ENCODE assay signal across 13 cellular contexts in genomic region chr21:44006656-44007055, GRCh38. TPM values are rescaled to one million over a fixed set of nuclear protein-coding genes. Genes with fewer than 3 reads are reported as not detected.
DNase-seq lines count a peak whose midpoint lies in the region; ATAC-seq and TF ChIP-seq lines count a peak whose summit lies in the region.
"Had no signal": no experiment of that assay in that cellular context is flagged by ENCODE, and none has a peak within 500 bp of the region (broad histone marks: within the 10 kb centered on the region; RNA-seq: fewer than 3 reads in every experiment).

No MANE protein-coding gene starts in this region.

- H3K4me3 ChIP-seq in mammary epithelial cell (replicated peaks in 1 of 3; ENCODE audit: insufficient read depth in 1 of 3, low read depth in 2 of 3, low read length in 3 of 3) (no peak overlapping the region), stomach (no peak overlapping the region), WERI-Rb-1 (ENCODE audit: low read depth, low read length) (no peak overlapping the region)

- no peak for TF ChIP-seq EP300 in stomach (IDR thresholded peaks at IDR 0.05)

- H3K27me3 ChIP-seq in mammary epithelial cell (ENCODE audit: insufficient read depth, low read length) (no peaks in the 10 kb centered on the region), stomach (no peaks in the 10 kb centered on the region), WERI-Rb-1 (ENCODE audit: insufficient read depth, low read depth, severe bottlenecking) (no peaks in the 10 kb centered on the region)

- H3K9me3 ChIP-seq in mammary epithelial cell (replicated peaks; ENCODE audit: insufficient read depth, low read length) (no peaks in the 10 kb centered on the region), stomach (no peaks in the 10 kb centered on the region), WERI-Rb-1 (ENCODE audit: severe bottlenecking) (no peaks in the 10 kb centered on the region)

- DNase-seq in EH (ENCODE audit: low read depth): peak; percentile 74
- no peak for DNase-seq in mammary epithelial cell
- DNase-seq in islet precursor cell: peak; percentile 71
- no peak for DNase-seq in stomach
- no peak for DNase-seq in iPS-NIHi11 (ENCODE audit: low spot score)
- DNase-seq in WERI-Rb-1: no peak
- no peak for DNase-seq in COR-L47 (lab: John Stamatoyannopoulos, UW)
- DNase-seq: activated CD4-positive, alpha-beta T cell treated with anti-CD3 and anti-CD28 coated beads for 48 hours; effector memory CD8-positive, alpha-beta T cell; naive thymus-derived CD4-positive, alpha-beta T cell; NCI-H1436; stimulated activated naive CD4-positive, alpha-beta T cell treated with Interleukin-2 at 50 U/mL for 16 hours had no signal

- dilution Hi-C loops in mammary epithelial cell (cut with HindIII; ENCODE audit: low sequenced_read_pairs): no loop called here

- intact Hi-C loops in mammary epithelial cell (cut with micrococcal nuclease): no loop called here
- intact Hi-C loops in stomach (cut with DNase I; ENCODE audit: low total_unique reads): no loop called here

- TF ChIP-seq POLR2A in stomach (IDR thresholded peaks at IDR 0.05): no peak

- no peak for TF ChIP-seq CTCF in mammary epithelial cell (conservative IDR thresholded peaks at IDR 0.05 in 1 of 2, IDR thresholded peaks at IDR 0.05 in 1 of 2; ENCODE audit: extremely low read depth in 1 of 2, insufficient read depth in 1 of 2, low read depth in 1 of 2, low read length in 2 of 2)
- TF ChIP-seq CTCF in stomach (IDR thresholded peaks at IDR 0.05): no peak
- no peak for TF ChIP-seq CTCF in WERI-Rb-1 (IDR thresholded peaks at IDR 0.05; ENCODE audit: low read depth, low read length)

- BruUV-seq in mammary epithelial cell (replicated peaks; lab: Mats Ljungman, UMichigan): no TSS peak

- H3K36me3 ChIP-seq in mammary epithelial cell (ENCODE audit: insufficient read depth, low read length) (no peaks in the 10 kb centered on the region), stomach (no peaks in the 10 kb centered on the region), WERI-Rb-1 (no peaks in the 10 kb centered on the region)

- H3K27ac ChIP-seq in mammary epithelial cell (ENCODE audit: insufficient read depth, low read depth, low read length): no peak overlapping the region
- peak overlapping the region in 3 of 5 donors; percentile 28 to 54 (median 50) for H3K27ac ChIP-seq in stomach
- H3K27ac ChIP-seq in WERI-Rb-1: no peak overlapping the region

- peak overlapping the region; percentile 53 for H2AFZ ChIP-seq in mammary epithelial cell (ENCODE audit: low read depth, low read length)

- peaks cover under 1% of the 10 kb centered on the region for H3K79me2 ChIP-seq in mammary epithelial cell (ENCODE audit: insufficient read depth, low read length)

- 89% methylated on average over 8 of the region's 8 CpGs for WGBS in mammary epithelial cell (ENCODE audit: low coverage, missing lambda C conversion rate)
- WGBS in stomach, 5 donors: 71 to 82% (median 79%) methylated on average over 8 of the region's 8 CpGs

- in situ Hi-C loops in mammary epithelial cell (cut with MboI; ENCODE audit: low sequenced_read_pairs in 2 of 2): no loop called here

- peaks cover 15% of the 10 kb centered on the region for H3K4me1 ChIP-seq in mammary epithelial cell (ENCODE audit: insufficient read depth, low read length)
- H3K4me1 ChIP-seq in stomach: peaks cover 0 to 14% (median 7%) of the 10 kb centered on the region in 4 donors

- ATAC-seq in GM19395 (IDR thresholded peaks at IDR 0.05; ENCODE audit: unreplicated experiment): no peak
- ATAC-seq: effector memory CD8-positive, alpha-beta T cell; naive thymus-derived CD4-positive, alpha-beta T cell had no signal

- H3K4me2 ChIP-seq in mammary epithelial cell (ENCODE audit: insufficient read depth, low read depth, low read length): peak overlapping the region; percentile 3

- no peak overlapping the region for H3K9ac ChIP-seq in mammary epithelial cell (ENCODE audit: insufficient read depth, low read length)

- CTCF ChIA-PET in mammary epithelial cell (lab: Charles Lee; ENCODE audit: low non-redundant PET): no interaction called here

- no peaks in the 10 kb centered on the region for H4K20me1 ChIP-seq in mammary epithelial cell (ENCODE audit: insufficient read depth, low read length)

RNA-seq across cellular contexts. Expression of gene TRAPPC10, which starts 5.5 kb away (rescaled TPM):
- total RNA-seq in mammary epithelial cell (10 to 100 TPM; 36.3 to 37.3 TPM), stomach (10 to 100 TPM; 14.6 to 88.1 (median 46.9) TPM)
- polyA plus RNA-seq in mammary epithelial cell (18.3 TPM), stomach (1 to 10 TPM; 3.7 to 7.3 (median 6.0) TPM)
- 113 TPM for polyA minus RNA-seq in mammary epithelial cell

Comparison
In these comparisons a context has a peak if more than half of its experiments do, and no peak if none do; other contexts are left out.
1. DNase-seq: peak in EH (single experiment) and islet precursor cell (single experiment); none in mammary epithelial cell (single experiment), stomach (single experiment), iPS-NIHi11 (single experiment), WERI-Rb-1 (single experiment) and COR-L47 (single experiment).
2. H3K27ac ChIP-seq: peak in stomach (3 of 5); none in mammary epithelial cell (single experiment) and WERI-Rb-1 (single experiment).